ENCODE assay signal across 1 cellular context in the genomic region with DNA sequence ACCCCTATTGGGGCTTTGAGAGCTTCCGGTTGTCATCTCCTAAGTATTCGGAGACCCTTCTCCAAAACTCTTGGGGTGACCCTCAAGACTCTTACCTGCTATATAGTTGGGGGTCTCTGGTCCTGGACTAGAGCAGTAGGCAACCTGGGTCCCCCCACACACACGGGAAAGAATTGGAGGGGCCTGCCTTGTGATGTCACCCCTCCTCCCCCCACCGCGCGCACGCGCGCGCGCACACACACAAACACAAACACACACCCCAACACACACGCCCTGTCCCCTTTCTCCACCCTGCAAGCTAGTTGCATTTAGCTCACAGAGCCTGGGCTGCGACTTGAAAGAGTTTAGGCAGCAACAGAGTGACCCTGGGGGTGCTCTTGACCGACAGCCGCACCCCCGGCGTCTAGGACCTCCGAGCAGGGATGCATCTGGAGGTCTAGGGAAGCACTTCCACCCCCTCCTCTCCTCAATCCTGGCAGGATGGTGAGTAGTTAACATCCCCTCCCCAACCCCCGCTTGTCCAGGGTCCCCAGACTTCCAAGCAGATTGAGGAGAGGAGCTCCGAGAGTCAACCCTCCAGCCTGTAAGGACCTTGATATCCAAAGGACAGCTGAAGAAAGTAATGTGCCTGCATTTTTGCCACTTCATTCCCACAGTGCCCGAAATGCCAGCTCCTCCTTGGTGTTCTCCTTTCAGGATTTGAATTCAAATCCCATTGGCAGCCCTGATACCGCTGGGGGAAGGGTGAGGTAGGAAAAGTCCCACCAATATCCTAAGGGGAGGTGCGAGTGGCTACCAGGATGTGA.
A peak's percentile ranks its signal among the peaks of the same experiment; 100 is the strongest.
TF ChIP-seq lines count a peak whose summit lies in the region.

No MANE protein-coding gene starts in this region.

TF ChIP-seq in HepG2, 621 proteins besides CTCF, POLR2A, EP300 and RAD21 (continues in another document):
- TF ChIP-seq, protein P1, sequence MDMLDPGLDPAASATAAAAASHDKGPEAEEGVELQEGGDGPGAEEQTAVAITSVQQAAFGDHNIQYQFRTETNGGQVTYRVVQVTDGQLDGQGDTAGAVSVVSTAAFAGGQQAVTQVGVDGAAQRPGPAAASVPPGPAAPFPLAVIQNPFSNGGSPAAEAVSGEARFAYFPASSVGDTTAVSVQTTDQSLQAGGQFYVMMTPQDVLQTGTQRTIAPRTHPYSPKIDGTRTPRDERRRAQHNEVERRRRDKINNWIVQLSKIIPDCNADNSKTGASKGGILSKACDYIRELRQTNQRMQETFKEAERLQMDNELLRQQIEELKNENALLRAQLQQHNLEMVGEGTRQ (IDR thresholded peaks at IDR 0.05; ENCODE audit: low read depth, low read length) = no peak
- TF ChIP-seq, protein P1 (CRISPR knock-in tag; IDR thresholded peaks at IDR 0.05; ENCODE audit: borderline replicate concordance) = no peak
- TF ChIP-seq NFIC (IDR thresholded peaks at IDR 0.05; ENCODE audit: low read length) (0 out of 2 replicates have a peak, but pooled peaks have one; percentile 67), TBX3 (IDR thresholded peaks at IDR 0.05; ENCODE audit: borderline replicate concordance) (no peak), DNMT3B (CRISPR knock-in tag; conservative IDR thresholded peaks at IDR 0.05) (no peak; the same call in 1 of the 2 replicates), POLR2G (IDR thresholded peaks at IDR 0.05; ENCODE audit: low read depth, low read length) (peak; percentile 43; the same call in 1 of the 2 replicates), ZMAT3 (CRISPR knock-in tag; conservative IDR thresholded peaks at IDR 0.05) (peak; percentile 62; the same call in 1 of the 2 replicates), MAZ (IDR thresholded peaks at IDR 0.05; ENCODE audit: borderline replicate concordance, low read depth, low read length) (no peak), MAZ (CRISPR knock-in tag; IDR thresholded peaks at IDR 0.05; ENCODE audit: low read depth) (0 out of 2 replicates have a peak, but pooled peaks have one; percentile 10), SALL1 (CRISPR knock-in tag; IDR thresholded peaks at IDR 0.05) (peak; percentile 21; the same call in 1 of the 2 replicates), TAF15 (IDR thresholded peaks at IDR 0.05; ENCODE audit: low read depth, low read length, poor library complexity, severe bottlenecking) (no peak), TSC22D2 (CRISPR knock-in tag; IDR thresholded peaks at IDR 0.05; ENCODE audit: borderline replicate concordance) (peak; percentile 54; the same call in 1 of the 2 replicates), KMT2A (CRISPR knock-in tag; IDR thresholded peaks at IDR 0.05) (no peak), JUND (CRISPR knock-in tag; IDR thresholded peaks at IDR 0.05) (peak; percentile 55; the same call in 1 of the 2 replicates), ZNF563 (CRISPR knock-in tag; IDR thresholded peaks at IDR 0.05) (no peak), FOSL1 (CRISPR knock-in tag; IDR thresholded peaks at IDR 0.05; ENCODE audit: borderline replicate concordance) (no peak), NFE2L2 (IDR thresholded peaks at IDR 0.05; ENCODE audit: low read length) (no peak), ZNF136 (CRISPR knock-in tag; IDR thresholded peaks at IDR 0.05; ENCODE audit: low read depth) (0 out of 2 replicates have a peak, but pooled peaks have one; percentile 32), ELF1 (CRISPR knock-in tag; IDR thresholded peaks at IDR 0.05) (0 out of 2 replicates have a peak, but pooled peaks have one; percentile 9), KDM5A (IDR thresholded peaks at IDR 0.05; ENCODE audit: borderline replicate concordance, low read length) (peak; percentile 59; the same call in 1 of the 2 replicates), ZNF709 (CRISPR knock-in tag; IDR thresholded peaks at IDR 0.05) (no peak), FOXO1 (CRISPR knock-in tag; IDR thresholded peaks at IDR 0.05) (no peak), NONO (IDR thresholded peaks at IDR 0.05) (no peak), NONO (CRISPR knock-in tag; conservative IDR thresholded peaks at IDR 0.05) (peak; percentile 56; the same call in 1 of the 2 replicates), FOXK2 (IDR thresholded peaks at IDR 0.05) (peak; percentile 92), POLR2AphosphoS5 (IDR thresholded peaks at IDR 0.05; ENCODE audit: low read depth, low read length) (peak; percentile 79), RFXANK (CRISPR knock-in tag; IDR thresholded peaks at IDR 0.05) (no peak), ZNF788 (CRISPR knock-in tag; IDR thresholded peaks at IDR 0.05; ENCODE audit: borderline replicate concordance) (peak; percentile 64), KDM3A (CRISPR knock-in tag; IDR thresholded peaks at IDR 0.05; ENCODE audit: low read depth) (no peak), SIN3A (IDR thresholded peaks at IDR 0.05; ENCODE audit: borderline replicate concordance, low read depth, low read length) (peak; percentile 78; the same call in 1 of the 2 replicates), KMT2B (CRISPR knock-in tag; IDR thresholded peaks at IDR 0.05) (peak; percentile 20; the same call in 1 of the 2 replicates)
- TF ChIP-seq, protein P2, sequence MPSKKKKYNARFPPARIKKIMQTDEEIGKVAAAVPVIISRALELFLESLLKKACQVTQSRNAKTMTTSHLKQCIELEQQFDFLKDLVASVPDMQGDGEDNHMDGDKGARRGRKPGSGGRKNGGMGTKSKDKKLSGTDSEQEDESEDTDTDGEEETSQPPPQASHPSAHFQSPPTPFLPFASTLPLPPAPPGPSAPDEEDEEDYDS (CRISPR knock-in tag; IDR thresholded peaks at IDR 0.05) = peak; percentile 12; the same call in 1 of the 2 replicates
- TF ChIP-seq, protein P3, sequence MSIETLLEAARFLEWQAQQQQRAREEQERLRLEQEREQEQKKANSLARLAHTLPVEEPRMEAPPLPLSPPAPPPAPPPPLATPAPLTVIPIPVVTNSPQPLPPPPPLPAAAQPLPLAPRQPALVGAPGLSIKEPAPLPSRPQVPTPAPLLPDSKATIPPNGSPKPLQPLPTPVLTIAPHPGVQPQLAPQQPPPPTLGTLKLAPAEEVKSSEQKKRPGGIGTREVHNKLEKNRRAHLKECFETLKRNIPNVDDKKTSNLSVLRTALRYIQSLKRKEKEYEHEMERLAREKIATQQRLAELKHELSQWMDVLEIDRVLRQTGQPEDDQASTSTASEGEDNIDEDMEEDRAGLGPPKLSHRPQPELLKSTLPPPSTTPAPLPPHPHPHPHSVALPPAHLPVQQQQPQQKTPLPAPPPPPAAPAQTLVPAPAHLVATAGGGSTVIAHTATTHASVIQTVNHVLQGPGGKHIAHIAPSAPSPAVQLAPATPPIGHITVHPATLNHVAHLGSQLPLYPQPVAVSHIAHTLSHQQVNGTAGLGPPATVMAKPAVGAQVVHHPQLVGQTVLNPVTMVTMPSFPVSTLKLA (IDR thresholded peaks at IDR 0.05) = 0 out of 2 replicates have a peak, but pooled peaks have one; percentile 15
- TF ChIP-seq, protein P4, sequence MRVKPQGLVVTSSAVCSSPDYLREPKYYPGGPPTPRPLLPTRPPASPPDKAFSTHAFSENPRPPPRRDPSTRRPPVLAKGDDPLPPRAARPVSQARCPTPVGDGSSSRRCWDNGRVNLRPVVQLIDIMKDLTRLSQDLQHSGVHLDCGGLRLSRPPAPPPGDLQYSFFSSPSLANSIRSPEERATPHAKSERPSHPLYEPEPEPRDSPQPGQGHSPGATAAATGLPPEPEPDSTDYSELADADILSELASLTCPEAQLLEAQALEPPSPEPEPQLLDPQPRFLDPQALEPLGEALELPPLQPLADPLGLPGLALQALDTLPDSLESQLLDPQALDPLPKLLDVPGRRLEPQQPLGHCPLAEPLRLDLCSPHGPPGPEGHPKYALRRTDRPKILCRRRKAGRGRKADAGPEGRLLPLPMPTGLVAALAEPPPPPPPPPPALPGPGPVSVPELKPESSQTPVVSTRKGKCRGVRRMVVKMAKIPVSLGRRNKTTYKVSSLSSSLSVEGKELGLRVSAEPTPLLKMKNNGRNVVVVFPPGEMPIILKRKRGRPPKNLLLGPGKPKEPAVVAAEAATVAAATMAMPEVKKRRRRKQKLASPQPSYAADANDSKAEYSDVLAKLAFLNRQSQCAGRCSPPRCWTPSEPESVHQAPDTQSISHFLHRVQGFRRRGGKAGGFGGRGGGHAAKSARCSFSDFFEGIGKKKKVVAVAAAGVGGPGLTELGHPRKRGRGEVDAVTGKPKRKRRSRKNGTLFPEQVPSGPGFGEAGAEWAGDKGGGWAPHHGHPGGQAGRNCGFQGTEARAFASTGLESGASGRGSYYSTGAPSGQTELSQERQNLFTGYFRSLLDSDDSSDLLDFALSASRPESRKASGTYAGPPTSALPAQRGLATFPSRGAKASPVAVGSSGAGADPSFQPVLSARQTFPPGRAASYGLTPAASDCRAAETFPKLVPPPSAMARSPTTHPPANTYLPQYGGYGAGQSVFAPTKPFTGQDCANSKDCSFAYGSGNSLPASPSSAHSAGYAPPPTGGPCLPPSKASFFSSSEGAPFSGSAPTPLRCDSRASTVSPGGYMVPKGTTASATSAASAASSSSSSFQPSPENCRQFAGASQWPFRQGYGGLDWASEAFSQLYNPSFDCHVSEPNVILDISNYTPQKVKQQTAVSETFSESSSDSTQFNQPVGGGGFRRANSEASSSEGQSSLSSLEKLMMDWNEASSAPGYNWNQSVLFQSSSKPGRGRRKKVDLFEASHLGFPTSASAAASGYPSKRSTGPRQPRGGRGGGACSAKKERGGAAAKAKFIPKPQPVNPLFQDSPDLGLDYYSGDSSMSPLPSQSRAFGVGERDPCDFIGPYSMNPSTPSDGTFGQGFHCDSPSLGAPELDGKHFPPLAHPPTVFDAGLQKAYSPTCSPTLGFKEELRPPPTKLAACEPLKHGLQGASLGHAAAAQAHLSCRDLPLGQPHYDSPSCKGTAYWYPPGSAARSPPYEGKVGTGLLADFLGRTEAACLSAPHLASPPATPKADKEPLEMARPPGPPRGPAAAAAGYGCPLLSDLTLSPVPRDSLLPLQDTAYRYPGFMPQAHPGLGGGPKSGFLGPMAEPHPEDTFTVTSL (CRISPR knock-in tag; IDR thresholded peaks at IDR 0.05; ENCODE audit: borderline replicate concordance) = no peak
- TF ChIP-seq, protein P5, sequence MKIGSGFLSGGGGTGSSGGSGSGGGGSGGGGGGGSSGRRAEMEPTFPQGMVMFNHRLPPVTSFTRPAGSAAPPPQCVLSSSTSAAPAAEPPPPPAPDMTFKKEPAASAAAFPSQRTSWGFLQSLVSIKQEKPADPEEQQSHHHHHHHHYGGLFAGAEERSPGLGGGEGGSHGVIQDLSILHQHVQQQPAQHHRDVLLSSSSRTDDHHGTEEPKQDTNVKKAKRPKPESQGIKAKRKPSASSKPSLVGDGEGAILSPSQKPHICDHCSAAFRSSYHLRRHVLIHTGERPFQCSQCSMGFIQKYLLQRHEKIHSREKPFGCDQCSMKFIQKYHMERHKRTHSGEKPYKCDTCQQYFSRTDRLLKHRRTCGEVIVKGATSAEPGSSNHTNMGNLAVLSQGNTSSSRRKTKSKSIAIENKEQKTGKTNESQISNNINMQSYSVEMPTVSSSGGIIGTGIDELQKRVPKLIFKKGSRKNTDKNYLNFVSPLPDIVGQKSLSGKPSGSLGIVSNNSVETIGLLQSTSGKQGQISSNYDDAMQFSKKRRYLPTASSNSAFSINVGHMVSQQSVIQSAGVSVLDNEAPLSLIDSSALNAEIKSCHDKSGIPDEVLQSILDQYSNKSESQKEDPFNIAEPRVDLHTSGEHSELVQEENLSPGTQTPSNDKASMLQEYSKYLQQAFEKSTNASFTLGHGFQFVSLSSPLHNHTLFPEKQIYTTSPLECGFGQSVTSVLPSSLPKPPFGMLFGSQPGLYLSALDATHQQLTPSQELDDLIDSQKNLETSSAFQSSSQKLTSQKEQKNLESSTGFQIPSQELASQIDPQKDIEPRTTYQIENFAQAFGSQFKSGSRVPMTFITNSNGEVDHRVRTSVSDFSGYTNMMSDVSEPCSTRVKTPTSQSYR (CRISPR knock-in tag; IDR thresholded peaks at IDR 0.05; ENCODE audit: borderline replicate concordance) = peak; percentile 79; the same call in 1 of the 2 replicates
- TF ChIP-seq, protein P6, sequence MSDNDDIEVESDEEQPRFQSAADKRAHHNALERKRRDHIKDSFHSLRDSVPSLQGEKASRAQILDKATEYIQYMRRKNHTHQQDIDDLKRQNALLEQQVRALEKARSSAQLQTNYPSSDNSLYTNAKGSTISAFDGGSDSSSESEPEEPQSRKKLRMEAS (IDR thresholded peaks at IDR 0.05) = peak; percentile 55
- TF ChIP-seq, protein P7, sequence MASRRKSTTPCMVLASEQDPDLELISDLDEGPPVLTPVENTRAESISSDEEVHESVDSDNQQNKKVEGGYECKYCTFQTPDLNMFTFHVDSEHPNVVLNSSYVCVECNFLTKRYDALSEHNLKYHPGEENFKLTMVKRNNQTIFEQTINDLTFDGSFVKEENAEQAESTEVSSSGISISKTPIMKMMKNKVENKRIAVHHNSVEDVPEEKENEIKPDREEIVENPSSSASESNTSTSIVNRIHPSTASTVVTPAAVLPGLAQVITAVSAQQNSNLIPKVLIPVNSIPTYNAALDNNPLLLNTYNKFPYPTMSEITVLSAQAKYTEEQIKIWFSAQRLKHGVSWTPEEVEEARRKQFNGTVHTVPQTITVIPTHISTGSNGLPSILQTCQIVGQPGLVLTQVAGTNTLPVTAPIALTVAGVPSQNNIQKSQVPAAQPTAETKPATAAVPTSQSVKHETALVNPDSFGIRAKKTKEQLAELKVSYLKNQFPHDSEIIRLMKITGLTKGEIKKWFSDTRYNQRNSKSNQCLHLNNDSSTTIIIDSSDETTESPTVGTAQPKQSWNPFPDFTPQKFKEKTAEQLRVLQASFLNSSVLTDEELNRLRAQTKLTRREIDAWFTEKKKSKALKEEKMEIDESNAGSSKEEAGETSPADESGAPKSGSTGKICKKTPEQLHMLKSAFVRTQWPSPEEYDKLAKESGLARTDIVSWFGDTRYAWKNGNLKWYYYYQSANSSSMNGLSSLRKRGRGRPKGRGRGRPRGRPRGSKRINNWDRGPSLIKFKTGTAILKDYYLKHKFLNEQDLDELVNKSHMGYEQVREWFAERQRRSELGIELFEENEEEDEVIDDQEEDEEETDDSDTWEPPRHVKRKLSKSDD (CRISPR knock-in tag; IDR thresholded peaks at IDR 0.05; ENCODE audit: low read depth) = no peak
- TF ChIP-seq, protein P8, sequence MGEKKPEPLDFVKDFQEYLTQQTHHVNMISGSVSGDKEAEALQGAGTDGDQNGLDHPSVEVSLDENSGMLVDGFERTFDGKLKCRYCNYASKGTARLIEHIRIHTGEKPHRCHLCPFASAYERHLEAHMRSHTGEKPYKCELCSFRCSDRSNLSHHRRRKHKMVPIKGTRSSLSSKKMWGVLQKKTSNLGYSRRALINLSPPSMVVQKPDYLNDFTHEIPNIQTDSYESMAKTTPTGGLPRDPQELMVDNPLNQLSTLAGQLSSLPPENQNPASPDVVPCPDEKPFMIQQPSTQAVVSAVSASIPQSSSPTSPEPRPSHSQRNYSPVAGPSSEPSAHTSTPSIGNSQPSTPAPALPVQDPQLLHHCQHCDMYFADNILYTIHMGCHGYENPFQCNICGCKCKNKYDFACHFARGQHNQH (CRISPR knock-in tag; IDR thresholded peaks at IDR 0.05) = 0 out of 2 replicates have a peak, but pooled peaks have one; percentile 35
